18 cellular contexts compared by ENCODE assay signal in the genomic region with DNA sequence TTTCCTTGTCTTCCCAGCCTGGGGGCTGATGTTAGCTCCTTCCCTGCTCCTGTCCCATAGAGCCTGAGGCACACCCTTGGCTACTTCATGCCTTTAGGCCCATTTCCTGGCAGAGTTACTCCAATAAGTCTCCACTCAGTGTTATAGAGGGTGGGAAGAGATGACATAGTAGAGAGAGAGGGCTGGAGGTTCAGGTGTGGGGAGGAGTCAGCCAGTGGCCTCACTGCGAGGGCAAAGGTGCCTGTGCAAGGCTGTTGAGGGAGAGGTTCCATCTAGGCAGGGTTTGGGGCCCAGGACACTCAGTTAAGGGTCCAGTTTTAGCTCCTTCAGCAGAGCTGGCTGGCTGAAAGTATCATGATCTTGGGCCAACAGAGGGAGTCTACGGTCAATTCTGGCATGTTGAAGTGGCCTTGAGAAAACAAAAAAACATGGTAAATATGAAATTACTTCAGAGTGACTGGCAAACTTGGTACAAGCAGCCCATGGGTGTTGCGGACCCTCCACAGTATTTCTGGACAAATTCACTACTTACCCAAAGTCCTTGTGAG.
"Had no signal": no experiment of that assay in that cellular context is flagged by ENCODE, and none has a peak within 500 bp of the region (broad histone marks: within the 10 kb centered on the region; RNA-seq: fewer than 3 reads in every experiment).

No MANE protein-coding gene starts in this region.

- H3K4me3 ChIP-seq: mucosa of descending colon, psoas muscle, skin epidermis, thoracic aorta, tibial nerve, upper lobe of left lung had no signal

- H3K4me3 Mint-ChIP-seq: effector memory CD8-positive, alpha-beta T cell; mesothelial cell of epicardium; naive thymus-derived CD4-positive, alpha-beta T cell; nephron; stimulated activated naive B cell treated with anti-CD40 and anti-IgM and Interleukin-4, amounts not matched to agents 10 μg/mL and 1 μg/mL and 100 μg/mL, for 72 hours; stimulated activated naive CD8-positive, alpha-beta T cell treated with anti-CD3 and anti-CD28 coated beads, Interleukin-15, Interleukin-2, amounts not matched to agents 100 ng/mL and 50 ng/mL, for 24 hours had no signal

- H3K4me1 Mint-ChIP-seq: mesothelial cell of epicardium; nephron; stimulated activated naive B cell treated with anti-CD40 and anti-IgM and Interleukin-4, amounts not matched to agents 10 μg/mL and 1 μg/mL and 100 μg/mL, for 72 hours had no signal

- H3K27ac Mint-ChIP-seq: effector memory CD8-positive, alpha-beta T cell; mesothelial cell of epicardium; stimulated activated naive B cell treated with anti-CD40 and anti-IgM and Interleukin-4, amounts not matched to agents 10 μg/mL and 1 μg/mL and 100 μg/mL, for 72 hours; stimulated activated naive CD8-positive, alpha-beta T cell treated with anti-CD3 and anti-CD28 coated beads, Interleukin-15, Interleukin-2, amounts not matched to agents 100 ng/mL and 50 ng/mL, for 24 hours had no signal

- H3K4me1 ChIP-seq: psoas muscle, tibial nerve, upper lobe of left lung had no signal

- H3K36me3 ChIP-seq: thoracic aorta, tibial nerve, upper lobe of left lung had no signal

- H3K9me3 Mint-ChIP-seq: effector memory CD8-positive, alpha-beta T cell; stimulated activated naive CD8-positive, alpha-beta T cell treated with anti-CD3 and anti-CD28 coated beads, Interleukin-15, Interleukin-2, amounts not matched to agents 100 ng/mL and 50 ng/mL, for 24 hours had no signal

- H3K27me3 ChIP-seq: tibial nerve, upper lobe of left lung had no signal

- H3K36me3 Mint-ChIP-seq: mesothelial cell of epicardium; stimulated activated naive B cell treated with anti-CD40 and anti-IgM and Interleukin-4, amounts not matched to agents 10 μg/mL and 1 μg/mL and 100 μg/mL, for 72 hours had no signal

- DNase-seq: cortex of kidney; effector memory CD8-positive, alpha-beta T cell; mesenchymal stem cell; mucosa of descending colon; naive thymus-derived CD4-positive, alpha-beta T cell; nucleus accumbens; psoas muscle; right cardiac atrium; stimulated activated CD4-positive, alpha-beta T cell treated with anti-CD3 and anti-CD28 coated beads, Interleukin-15, amount 100 ng/mL, for 24 hours; stimulated activated CD4-positive, alpha-beta T cell treated with anti-CD3 and anti-CD28 coated beads, Interleukin-2, amount 100 ng/mL, for 48 hours; stimulated activated naive B cell treated with anti-CD40 and anti-IgM and Interleukin-4, amounts not matched to agents 10 μg/mL and 1 μg/mL and 100 μg/mL, for 72 hours; upper lobe of left lung had no signal

- ATAC-seq: effector memory CD8-positive, alpha-beta T cell; mucosa of descending colon; naive thymus-derived CD4-positive, alpha-beta T cell; psoas muscle; right cardiac atrium; stimulated activated naive B cell treated with anti-CD40 and anti-IgM and Interleukin-4, amounts not matched to agents 10 μg/mL and 1 μg/mL and 100 μg/mL, for 72 hours had no signal

- H3K27ac ChIP-seq: psoas muscle, skin epidermis, thoracic aorta, tibial nerve, upper lobe of left lung had no signal

- H3K9me3 ChIP-seq: mucosa of descending colon, psoas muscle, thoracic aorta, upper lobe of left lung had no signal
